25 cellular contexts compared by ENCODE assay signal in genomic region chr1:209505044-209505443, GRCh38.
DNase-seq lines count a peak whose midpoint lies in the region; ATAC-seq, FAIRE-seq and TF ChIP-seq lines count a peak whose summit lies in the region.
"Had no signal": no experiment of that assay in that cellular context is flagged by ENCODE, and none has a peak within 500 bp of the region (broad histone marks: within the 10 kb centered on the region; RNA-seq: fewer than 3 reads in every experiment).

No MANE protein-coding gene starts in this region.

- intact Hi-C loops in adrenal gland (cut with DNase I), result no loop called here

- peaks cover 20% of the 10 kb centered on the region for H3K4me1 Mint-ChIP-seq in astrocyte (ENCODE audit: low read depth, unreplicated experiment)

- H3K18ac ChIP-seq in mesenchymal stem cell (ENCODE audit: low read depth in 1 of 2, low read length in 2 of 2), result no peak overlapping the region

- FAIRE-seq in astrocyte (lab: Jason Lieb, UNC), result no peak

- H2BK120ac ChIP-seq in mesenchymal stem cell (ENCODE audit: low read depth, low read length), result no peak overlapping the region

- H2BK12ac ChIP-seq in mesenchymal stem cell (ENCODE audit: low read length in 2 of 2), result no peak overlapping the region

- no peak overlapping the region for H2AK5ac ChIP-seq in mesenchymal stem cell (ENCODE audit: low read length, severe bottlenecking)

- no peaks in the 10 kb centered on the region for H3K79me2 ChIP-seq in astrocyte (ENCODE audit: insufficient read depth, low read length)
- H3K79me2 ChIP-seq: parathyroid adenoma had no signal

- no peak overlapping the region for H4K8ac ChIP-seq in mesenchymal stem cell (ENCODE audit: low read length)

- no peak overlapping the region for H3K4ac ChIP-seq in mesenchymal stem cell (ENCODE audit: low read depth in 1 of 2, low read length in 2 of 2)

- no peak overlapping the region for H2BK15ac ChIP-seq in mesenchymal stem cell (ENCODE audit: low read depth, poor library complexity, severe bottlenecking)

- H3K27ac ChIP-seq in astrocyte (ENCODE audit: low read depth, low read length), result peak overlapping the region; percentile 50
- no peak overlapping the region for H3K27ac ChIP-seq in mesenchymal stem cell (ENCODE audit: low read length, poor library complexity, severe bottlenecking)
- H3K27ac ChIP-seq in adrenal gland, result no peak overlapping the region
- H3K27ac ChIP-seq: 22Rv1, parathyroid adenoma, right lobe of liver had no signal

- H4K91ac ChIP-seq in mesenchymal stem cell (ENCODE audit: low read length), result no peak overlapping the region

- no peak overlapping the region for H3K4me3 Mint-ChIP-seq in astrocyte (ENCODE audit: unreplicated experiment)
- H3K4me3 Mint-ChIP-seq: activated CD8-positive, alpha-beta T cell treated with anti-CD3 and anti-CD28 coated beads for 36 hours; nephron progenitor cell; type B pancreatic cell had no signal

- DNase-seq in NCI-H1092 (lab: John Stamatoyannopoulos, UW) (peak; percentile 7), NCI-H1092 treated with DMSO at 0.1 percent for 48 hours (lab: John Stamatoyannopoulos, UW) (no peak), NCI-H1694 (lab: John Stamatoyannopoulos, UW) (peak; percentile 40), astrocyte (ENCODE audit: low read depth) (peak; percentile 53), mesenchymal stem cell (peak; percentile 2), HPDE6-E6E7 (ENCODE audit: extremely low spot score) (no peak), adrenal gland (no peak)
- DNase-seq: activated CD4-positive, CD25-positive, alpha-beta regulatory T cell treated with anti-CD3 and anti-CD28 coated beads, Interleukin-2, amount 50 U/mL, for 72 hours; activated CD8-positive, alpha-beta T cell treated with anti-CD3 and anti-CD28 coated beads for 36 hours; activated gamma-delta T cell treated with Interleukin-2 at 50 U/mL for 16 hours; amniotic stem cell; caudate nucleus; dermis blood vessel endothelial cell; DMS79; left ventricle myocardium superior; mucosa of descending colon; NCI-H1105 treated with DMSO at 0.1 percent for 48 hours; NCI-H2171; NCI-H524 treated with DMSO at 0.1 percent for 48 hours; nephron progenitor cell; right lobe of liver had no signal

- H3K4me2 ChIP-seq in astrocyte (ENCODE audit: low read length) (peak overlapping the region; percentile 14), mesenchymal stem cell (ENCODE audit: low read length, poor library complexity, severe bottlenecking) (no peak overlapping the region)

- no peak for TF ChIP-seq POLR2A in adrenal gland (IDR thresholded peaks at IDR 0.05)

- H3K4me3 ChIP-seq in astrocyte (ENCODE audit: insufficient read depth, low read depth, low read length) (no peak overlapping the region), mesenchymal stem cell (ENCODE audit: insufficient read depth in 1 of 2, low read depth in 1 of 2, low read length in 2 of 2) (no peak overlapping the region), adrenal gland (no peak overlapping the region)
- H3K4me3 ChIP-seq: mucosa of descending colon, right lobe of liver had no signal

- peak overlapping the region; percentile 100 for H3K27ac Mint-ChIP-seq in astrocyte (ENCODE audit: unreplicated experiment)
- H3K27ac Mint-ChIP-seq: activated CD8-positive, alpha-beta T cell treated with anti-CD3 and anti-CD28 coated beads for 36 hours; nephron progenitor cell; type B pancreatic cell had no signal

- H3K36me3 ChIP-seq in astrocyte (ENCODE audit: insufficient read depth, low read length) (no peaks in the 10 kb centered on the region), mesenchymal stem cell (ENCODE audit: control insufficient read depth in 1 of 2, insufficient read depth in 2 of 2, low read depth in 1 of 2, low read length in 2 of 2) (no peaks in the 10 kb centered on the region), adrenal gland (replicated peaks in 1 of 2) (no peaks in the 10 kb centered on the region)
- H3K36me3 ChIP-seq: right lobe of liver had no signal

- peaks cover 7% of the 10 kb centered on the region for H3K4me1 ChIP-seq in astrocyte (ENCODE audit: insufficient read depth, low read length)
- H3K4me1 ChIP-seq in mesenchymal stem cell (ENCODE audit: control insufficient read depth, insufficient read depth, low read depth, low read length), result no peaks in the 10 kb centered on the region
- H3K4me1 ChIP-seq in adrenal gland (replicated peaks in 1 of 2), result no peaks in the 10 kb centered on the region
- H3K4me1 ChIP-seq: parathyroid adenoma, right lobe of liver had no signal

- H2AFZ ChIP-seq in astrocyte (ENCODE audit: low read depth, low read length), result no peak overlapping the region
- no peak overlapping the region for H2AFZ ChIP-seq in mesenchymal stem cell (ENCODE audit: low read depth, low read length)
- H2AFZ ChIP-seq: parathyroid adenoma had no signal

- H2BK5ac ChIP-seq in mesenchymal stem cell (ENCODE audit: low read depth, low read length, poor library complexity, severe bottlenecking), result no peak overlapping the region

- H4K20me1 ChIP-seq in astrocyte (ENCODE audit: insufficient read depth, low read length), result no peaks in the 10 kb centered on the region

- peaks cover 9% of the 10 kb centered on the region for H3K36me3 Mint-ChIP-seq in astrocyte (ENCODE audit: low read depth, unreplicated experiment)
- H3K36me3 Mint-ChIP-seq: type B pancreatic cell had no signal

- H3K9me3 ChIP-seq in astrocyte (ENCODE audit: insufficient read depth, low read depth, low read length), result no peaks in the 10 kb centered on the region
- peaks cover 22% of the 10 kb centered on the region for H3K9me3 ChIP-seq in mesenchymal stem cell (ENCODE audit: control insufficient read depth, low read length)
- H3K9me3 ChIP-seq in adrenal gland (replicated peaks in 1 of 3), result peaks cover 0 to 8% (median 4%) of the 10 kb centered on the region in 3 donors

- H3K9ac ChIP-seq in astrocyte (ENCODE audit: low read length) (peak overlapping the region; percentile 13), mesenchymal stem cell (ENCODE audit: low read length) (no peak overlapping the region)
- H3K9ac ChIP-seq: parathyroid adenoma had no signal

- H3K79me1 ChIP-seq in mesenchymal stem cell (replicated peaks; ENCODE audit: low read length, poor library complexity, severe bottlenecking), result no peaks in the 10 kb centered on the region

- ATAC-seq in HG03342 (IDR thresholded peaks at IDR 0.05; ENCODE audit: unreplicated experiment), result no peak
- ATAC-seq: activated CD8-positive, alpha-beta T cell treated with anti-CD3 and anti-CD28 coated beads for 36 hours; left ventricle myocardium superior; mucosa of descending colon; right lobe of liver had no signal

- H3K27me3 ChIP-seq in astrocyte (ENCODE audit: insufficient read depth, low read length) (peaks cover 3% of the 10 kb centered on the region), mesenchymal stem cell (ENCODE audit: control insufficient read depth in 1 of 2, insufficient read depth in 1 of 2, low read length in 2 of 2) (peaks cover 0 to 7% of the 10 kb centered on the region in 2 experiments), adrenal gland (no peaks in the 10 kb centered on the region)
- H3K27me3 ChIP-seq: right lobe of liver had no signal

- no peak overlapping the region for H3K14ac ChIP-seq in mesenchymal stem cell (ENCODE audit: low read length in 2 of 2)

- TF ChIP-seq CTCF in astrocyte (IDR thresholded peaks at IDR 0.05; ENCODE audit: insufficient read depth, low read depth, low read length) (no peak), adrenal gland (IDR thresholded peaks at IDR 0.05) (no peak)

- 15% methylated on average over 1 of the region's 1 CpG for WGBS in mesenchymal stem cell
- 76 to 83% (median 82%) methylated on average over 1 of the region's 1 CpG for whole genome bisulfite sequencing in adrenal gland, 4 donors

- H3K23ac ChIP-seq in mesenchymal stem cell (ENCODE audit: low read length in 2 of 2), result no peak overlapping the region

- H3K9me3 Mint-ChIP-seq in astrocyte (ENCODE audit: unreplicated experiment), result peaks cover 13% of the 10 kb centered on the region

- no peaks in the 10 kb centered on the region for H3K27me3 Mint-ChIP-seq in astrocyte (ENCODE audit: low read depth, unreplicated experiment)

Comparison
In these comparisons a context has a peak if more than half of its experiments do, and no peak if none do; other contexts are left out.
1. DNase-seq: peak in NCI-H1092 (single experiment), NCI-H1694 (single experiment), astrocyte (single experiment) and mesenchymal stem cell (single experiment); none in NCI-H1092 treated with DMSO at 0.1 percent for 48 hours (single experiment), HPDE6-E6E7 (single experiment) and adrenal gland (0 of 7).